ENCODE assay signal across 19 cellular contexts in genomic region chrX:116281106-116281505, GRCh38.
DNase-seq lines count a peak whose midpoint lies in the region; ATAC-seq, FAIRE-seq and TF ChIP-seq lines count a peak whose summit lies in the region.
"Had no signal": no experiment of that assay in that cellular context is flagged by ENCODE, and none has a peak within 500 bp of the region (broad histone marks: within the 10 kb centered on the region; RNA-seq: fewer than 3 reads in every experiment).

No MANE protein-coding gene starts in this region.

- no peak for TF ChIP-seq CTCF in GM23338 (conservative IDR thresholded peaks at IDR 0.05; ENCODE audit: low read depth in 2 of 2)
- TF ChIP-seq CTCF in mammary epithelial cell (conservative IDR thresholded peaks at IDR 0.05 in 1 of 2, IDR thresholded peaks at IDR 0.05 in 1 of 2; ENCODE audit: extremely low read depth in 1 of 2, insufficient read depth in 1 of 2, low read depth in 1 of 2, low read length in 2 of 2) = no peak
- no peak for TF ChIP-seq CTCF in foreskin keratinocyte (conservative IDR thresholded peaks at IDR 0.05)

- H3K9ac ChIP-seq in mammary epithelial cell (ENCODE audit: insufficient read depth, low read length) = no peak overlapping the region

- no peak for FAIRE-seq in small intestine (lab: Jason Lieb, UNC)
- FAIRE-seq: HepG2 had no signal

- no peaks in the 10 kb centered on the region; the same call in 1 of the 3 replicates for H3K4me1 Mint-ChIP-seq in GM23338
- H3K4me1 Mint-ChIP-seq: CD14-positive monocyte had no signal

- H3K36me3 Mint-ChIP-seq in GM23338 (ENCODE audit: low read depth) = no peaks in the 10 kb centered on the region
- H3K36me3 Mint-ChIP-seq: CD14-positive monocyte had no signal

- H3K27ac ChIP-seq in GM23338 (ENCODE audit: low read depth) (no peak overlapping the region), mammary epithelial cell (ENCODE audit: insufficient read depth, low read depth, low read length) (peak overlapping the region; percentile 72), foreskin keratinocyte (peak overlapping the region; percentile 32), small intestine (ENCODE audit: low read depth in 1 of 2, low read length in 1 of 2) (no peak overlapping the region)
- H3K27ac ChIP-seq: SJSA1 had no signal

- H3K27ac Mint-ChIP-seq in GM23338 = no peak overlapping the region
- H3K27ac Mint-ChIP-seq: CD14-positive monocyte had no signal

- H3K4me3 ChIP-seq in GM23338 (no peak overlapping the region), mammary epithelial cell (replicated peaks in 1 of 3; ENCODE audit: insufficient read depth in 1 of 3, low read depth in 2 of 3, low read length in 3 of 3) (no peak overlapping the region), small intestine (ENCODE audit: low read depth in 1 of 2, low read length in 2 of 2) (no peak overlapping the region)
- H3K4me3 ChIP-seq: SJSA1 had no signal

- H3K9me3 Mint-ChIP-seq in GM23338 = no peaks in the 10 kb centered on the region

- no peaks in the 10 kb centered on the region for H3F3A ChIP-seq in GM23338 (replicated peaks; ENCODE audit: low read depth)

- DNase-seq in GM23338 (ENCODE audit: low spot score) = peak; percentile 2
- peak; percentile 81 for DNase-seq in mammary epithelial cell
- DNase-seq in foreskin keratinocyte = peak; percentile 47 to 66
- DNase-seq in small intestine = peak; percentile 35
- DNase-seq in NCI-H510A (lab: John Stamatoyannopoulos, UW) = no peak
- DNase-seq: ACHN, AML-193, GOT3, KG1, NCI-H1436, NCI-H2029, NCI-H2171, NCI-H446 treated with DMSO at 0.1 percent for 48 hours, NCI-H748 treated with DMSO at 0.1 percent for 48 hours had no signal

- no peak overlapping the region for H2AFZ ChIP-seq in GM23338
- peak overlapping the region; percentile 54 for H2AFZ ChIP-seq in mammary epithelial cell (ENCODE audit: low read depth, low read length)

- H3K4me2 ChIP-seq in GM23338 = no peak overlapping the region
- no peak overlapping the region for H3K4me2 ChIP-seq in mammary epithelial cell (ENCODE audit: insufficient read depth, low read depth, low read length)

- H3K4me1 ChIP-seq in GM23338 (ENCODE audit: insufficient read depth) = peaks cover 9% of the 10 kb centered on the region
- H3K4me1 ChIP-seq in mammary epithelial cell (ENCODE audit: insufficient read depth, low read length) = peaks cover 13% of the 10 kb centered on the region
- H3K4me1 ChIP-seq in foreskin keratinocyte = peaks cover 13% of the 10 kb centered on the region
- H3K4me1 ChIP-seq in small intestine (ENCODE audit: control insufficient read depth in 2 of 2, insufficient read depth in 1 of 2, low read depth in 1 of 2, low read length in 1 of 2) = no peaks in the 10 kb centered on the region

- CTCF ChIA-PET in mammary epithelial cell (lab: Charles Lee; ENCODE audit: low non-redundant PET) = no interaction called here

- no TSS peak for BruUV-seq in mammary epithelial cell (replicated peaks; lab: Mats Ljungman, UMichigan)

- H3K27me3 Mint-ChIP-seq in GM23338 (ENCODE audit: insufficient read depth, low read depth, poor library complexity) = no peaks in the 10 kb centered on the region

- H4K20me1 ChIP-seq in GM23338 (replicated peaks; ENCODE audit: insufficient read depth) = no peaks in the 10 kb centered on the region
- H4K20me1 ChIP-seq in mammary epithelial cell (ENCODE audit: insufficient read depth, low read length) = no peaks in the 10 kb centered on the region

- intact Hi-C loops in mammary epithelial cell (cut with micrococcal nuclease) = no loop called here

- 100% methylated on average over 1 of the region's 1 CpG for WGBS in mammary epithelial cell (ENCODE audit: low coverage, missing lambda C conversion rate)
- WGBS in small intestine, 3 donors = 50 to 100% (median 91%) methylated on average over 1 of the region's 1 CpG

- dilution Hi-C loops in mammary epithelial cell (cut with HindIII; ENCODE audit: low sequenced_read_pairs) = no loop called here

- H3K79me2 ChIP-seq in GM23338 (replicated peaks; ENCODE audit: insufficient read depth) = no peaks in the 10 kb centered on the region
- no peaks in the 10 kb centered on the region for H3K79me2 ChIP-seq in mammary epithelial cell (ENCODE audit: insufficient read depth, low read length)

- H3K9me3 ChIP-seq in mammary epithelial cell (replicated peaks; ENCODE audit: insufficient read depth, low read length) (peaks cover 4% of the 10 kb centered on the region), small intestine (ENCODE audit: control insufficient read depth, low read depth) (no peaks in the 10 kb centered on the region)
- H3K9me3 ChIP-seq: SJSA1 had no signal

- no peaks in the 10 kb centered on the region for H3K36me3 ChIP-seq in GM23338 (ENCODE audit: insufficient read depth)
- H3K36me3 ChIP-seq in mammary epithelial cell (ENCODE audit: insufficient read depth, low read length) = no peaks in the 10 kb centered on the region
- H3K36me3 ChIP-seq in small intestine (ENCODE audit: control insufficient read depth in 2 of 2, insufficient read depth in 2 of 2, low read length in 2 of 2) = no peaks in the 10 kb centered on the region
- H3K36me3 ChIP-seq: SJSA1 had no signal

- in situ Hi-C loops in mammary epithelial cell (cut with MboI; ENCODE audit: low sequenced_read_pairs in 2 of 2) = no loop called here

- H3K9me2 ChIP-seq in GM23338 (ENCODE audit: insufficient read depth) = no peaks in the 10 kb centered on the region

- H3K27me3 ChIP-seq in GM23338 (ENCODE audit: insufficient read depth) (no peaks in the 10 kb centered on the region), mammary epithelial cell (ENCODE audit: insufficient read depth, low read length) (no peaks in the 10 kb centered on the region), foreskin keratinocyte (no peaks in the 10 kb centered on the region), small intestine (ENCODE audit: control insufficient read depth in 2 of 2, insufficient read depth in 2 of 2, low read length in 2 of 2) (no peaks in the 10 kb centered on the region)
- H3K27me3 ChIP-seq: SJSA1 had no signal

- ATAC-seq in GM23338 (no peak), foreskin keratinocyte (no peak), HG03039 (IDR thresholded peaks at IDR 0.05; ENCODE audit: unreplicated experiment) (no peak), GM21526 (IDR thresholded peaks at IDR 0.05; ENCODE audit: low FRiP score, unreplicated experiment) (no peak)
- ATAC-seq: HepG2 had no signal

- no peak overlapping the region for H3K4me3 Mint-ChIP-seq in GM23338
- H3K4me3 Mint-ChIP-seq: CD14-positive monocyte had no signal

TF ChIP-seq in GM23338, 12 proteins besides CTCF, POLR2A, EP300 and RAD21 (continues in another document):
- TF ChIP-seq, protein P1, sequence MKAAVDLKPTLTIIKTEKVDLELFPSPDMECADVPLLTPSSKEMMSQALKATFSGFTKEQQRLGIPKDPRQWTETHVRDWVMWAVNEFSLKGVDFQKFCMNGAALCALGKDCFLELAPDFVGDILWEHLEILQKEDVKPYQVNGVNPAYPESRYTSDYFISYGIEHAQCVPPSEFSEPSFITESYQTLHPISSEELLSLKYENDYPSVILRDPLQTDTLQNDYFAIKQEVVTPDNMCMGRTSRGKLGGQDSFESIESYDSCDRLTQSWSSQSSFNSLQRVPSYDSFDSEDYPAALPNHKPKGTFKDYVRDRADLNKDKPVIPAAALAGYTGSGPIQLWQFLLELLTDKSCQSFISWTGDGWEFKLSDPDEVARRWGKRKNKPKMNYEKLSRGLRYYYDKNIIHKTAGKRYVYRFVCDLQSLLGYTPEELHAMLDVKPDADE (IDR thresholded peaks at IDR 0.05) = no peak
- no peak for TF ChIP-seq POLR2AphosphoS5 (IDR thresholded peaks at IDR 0.05; ENCODE audit: low read depth)
- no peak for TF ChIP-seq CREB1 (CRISPR knock-in tag; IDR thresholded peaks at IDR 0.05; ENCODE audit: low read depth)
- no peak for TF ChIP-seq STAT1 (IDR thresholded peaks at IDR 0.05; ENCODE audit: unreplicated experiment)
- TF ChIP-seq, protein P2, sequence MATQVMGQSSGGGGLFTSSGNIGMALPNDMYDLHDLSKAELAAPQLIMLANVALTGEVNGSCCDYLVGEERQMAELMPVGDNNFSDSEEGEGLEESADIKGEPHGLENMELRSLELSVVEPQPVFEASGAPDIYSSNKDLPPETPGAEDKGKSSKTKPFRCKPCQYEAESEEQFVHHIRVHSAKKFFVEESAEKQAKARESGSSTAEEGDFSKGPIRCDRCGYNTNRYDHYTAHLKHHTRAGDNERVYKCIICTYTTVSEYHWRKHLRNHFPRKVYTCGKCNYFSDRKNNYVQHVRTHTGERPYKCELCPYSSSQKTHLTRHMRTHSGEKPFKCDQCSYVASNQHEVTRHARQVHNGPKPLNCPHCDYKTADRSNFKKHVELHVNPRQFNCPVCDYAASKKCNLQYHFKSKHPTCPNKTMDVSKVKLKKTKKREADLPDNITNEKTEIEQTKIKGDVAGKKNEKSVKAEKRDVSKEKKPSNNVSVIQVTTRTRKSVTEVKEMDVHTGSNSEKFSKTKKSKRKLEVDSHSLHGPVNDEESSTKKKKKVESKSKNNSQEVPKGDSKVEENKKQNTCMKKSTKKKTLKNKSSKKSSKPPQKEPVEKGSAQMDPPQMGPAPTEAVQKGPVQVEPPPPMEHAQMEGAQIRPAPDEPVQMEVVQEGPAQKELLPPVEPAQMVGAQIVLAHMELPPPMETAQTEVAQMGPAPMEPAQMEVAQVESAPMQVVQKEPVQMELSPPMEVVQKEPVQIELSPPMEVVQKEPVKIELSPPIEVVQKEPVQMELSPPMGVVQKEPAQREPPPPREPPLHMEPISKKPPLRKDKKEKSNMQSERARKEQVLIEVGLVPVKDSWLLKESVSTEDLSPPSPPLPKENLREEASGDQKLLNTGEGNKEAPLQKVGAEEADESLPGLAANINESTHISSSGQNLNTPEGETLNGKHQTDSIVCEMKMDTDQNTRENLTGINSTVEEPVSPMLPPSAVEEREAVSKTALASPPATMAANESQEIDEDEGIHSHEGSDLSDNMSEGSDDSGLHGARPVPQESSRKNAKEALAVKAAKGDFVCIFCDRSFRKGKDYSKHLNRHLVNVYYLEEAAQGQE (IDR thresholded peaks at IDR 0.05; ENCODE audit: unreplicated experiment) = no peak
- no peak for TF ChIP-seq EZH2phosphoT487 (IDR thresholded peaks at IDR 0.05; ENCODE audit: unreplicated experiment)
- TF ChIP-seq JUNB (IDR thresholded peaks at IDR 0.05; ENCODE audit: unreplicated experiment) = no peak
- TF ChIP-seq ZNF114 (CRISPR knock-in tag; IDR thresholded peaks at IDR 0.05) = no peak
- TF ChIP-seq ZNF331 (CRISPR knock-in tag; IDR thresholded peaks at IDR 0.05; ENCODE audit: low read depth) = no peak

Comparison
In these comparisons a context has a peak if more than half of its experiments do, and no peak if none do; other contexts are left out.
1. H3K27ac ChIP-seq: peak in mammary epithelial cell (single experiment) and foreskin keratinocyte (single experiment); none in GM23338 (single experiment) and small intestine (0 of 2).